ENCODE assay signal across 20 cellular contexts in the genomic region with DNA sequence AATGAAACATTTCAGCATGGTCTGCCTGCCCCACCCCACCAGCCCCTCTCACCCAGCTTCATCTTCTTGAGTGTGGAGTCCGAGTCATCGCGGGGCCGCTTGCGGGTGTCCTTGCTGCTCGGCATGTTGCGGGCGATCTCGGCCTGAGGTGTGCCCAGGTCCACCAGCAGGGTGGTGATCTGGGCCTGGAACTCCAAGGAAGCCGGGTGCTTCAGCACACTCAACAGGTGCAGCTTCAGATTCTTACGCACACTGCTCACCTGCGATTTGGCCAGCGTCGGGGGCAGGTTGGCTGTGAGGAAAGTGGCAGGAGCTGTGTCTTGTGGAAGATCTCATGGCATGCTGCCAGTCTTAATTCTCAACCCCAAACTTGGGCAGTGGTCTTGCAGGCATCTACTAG. TPM values are rescaled to one million over a fixed set of nuclear protein-coding genes. Genes with fewer than 3 reads are reported as not detected.
A peak's percentile ranks its signal among the peaks of the same experiment; 100 is the strongest.
DNase-seq lines count a peak whose midpoint lies in the region; ATAC-seq, FAIRE-seq and TF ChIP-seq lines count a peak whose summit lies in the region.
"Had no signal": no experiment of that assay in that cellular context is flagged by ENCODE, and none has a peak within 500 bp of the region (broad histone marks: within the 10 kb centered on the region; RNA-seq: fewer than 3 reads in every experiment).

No MANE protein-coding gene starts in this region.

- H3K27me3 Mint-ChIP-seq in natural killer cell treated with Interleukin-12 subunit alpha and Interleukin-12 subunit beta and Interleukin-15 and Interleukin-18, amount 100 ng/mL, for 72 hours: no peaks in the 10 kb centered on the region
- H3K27me3 Mint-ChIP-seq in natural killer cell (ENCODE audit: low read depth in 2 of 2): no peaks in the 10 kb centered on the region
- H3K27me3 Mint-ChIP-seq: CD4-positive, CD25-positive, alpha-beta regulatory T cell; CD8-positive, alpha-beta memory T cell had no signal

- peaks cover 4 to 5% of the 10 kb centered on the region in 2 donors for H3K4me1 Mint-ChIP-seq in natural killer cell treated with Interleukin-12 subunit alpha and Interleukin-12 subunit beta and Interleukin-15 and Interleukin-18, amount 100 ng/mL, for 72 hours (ENCODE audit: low read depth in 2 of 2)
- H3K4me1 Mint-ChIP-seq in natural killer cell: peaks cover 0 to 5% of the 10 kb centered on the region in 2 donors

- no peak overlapping the region for H3K27ac Mint-ChIP-seq in natural killer cell treated with Interleukin-12 subunit alpha and Interleukin-12 subunit beta and Interleukin-15 and Interleukin-18, amount 100 ng/mL, for 72 hours
- H3K27ac Mint-ChIP-seq in natural killer cell: no peak overlapping the region
- H3K27ac Mint-ChIP-seq: CD4-positive, CD25-positive, alpha-beta regulatory T cell; CD8-positive, alpha-beta memory T cell had no signal

- DNase-seq in natural killer cell treated with Interleukin-12 subunit alpha and Interleukin-12 subunit beta and Interleukin-15 and Interleukin-18, amount 100 ng/mL, for 72 hours (ENCODE audit: low spot score): peak; percentile 13
- DNase-seq in natural killer cell (no peak), islet precursor cell (peak; percentile 44), posterior vena cava (ENCODE audit: low spot score) (peak; percentile 50), AG08395 (ENCODE audit: low spot score) (no peak), H54 (ENCODE audit: insufficient read length, low spot score) (no peak)
- no peak for DNase-seq in stimulated activated CD4-positive, alpha-beta T cell treated with anti-CD3 and anti-CD28 coated beads, Interleukin-4, amount 100 ng/mL, for 24 hours
- DNase-seq: BE2C; C1 segment of cervical spinal cord; CD4-positive, CD25-positive, alpha-beta regulatory T cell; COR-L47; GM23248; H7 had no signal

- no peak for FAIRE-seq in H54 (lab: Jason Lieb, UNC)
- FAIRE-seq: D721Med, G401.6, GM12891 had no signal

- intact Hi-C loops in natural killer cell (cut with micrococcal nuclease) (no loop called here), posterior vena cava (cut with DNase I) (no loop called here)

- no peaks in the 10 kb centered on the region for H3K9me3 Mint-ChIP-seq in natural killer cell treated with Interleukin-12 subunit alpha and Interleukin-12 subunit beta and Interleukin-15 and Interleukin-18, amount 100 ng/mL, for 72 hours
- no peaks in the 10 kb centered on the region for H3K9me3 Mint-ChIP-seq in natural killer cell

- TF ChIP-seq CTCF in natural killer cell (IDR thresholded peaks at IDR 0.05): no peak

- no peak for TF ChIP-seq POLR2A in H54 (IDR thresholded peaks at IDR 0.05; ENCODE audit: low read depth, low read length)

- ATAC-seq in natural killer cell treated with Interleukin-12 subunit alpha and Interleukin-12 subunit beta and Interleukin-15 and Interleukin-18, amount 100 ng/mL, for 72 hours: no peak
- ATAC-seq in natural killer cell: no peak
- ATAC-seq: HCT116 had no signal

- H3K4me3 Mint-ChIP-seq in natural killer cell treated with Interleukin-12 subunit alpha and Interleukin-12 subunit beta and Interleukin-15 and Interleukin-18, amount 100 ng/mL, for 72 hours: no peak overlapping the region
- H3K4me3 Mint-ChIP-seq in natural killer cell: no peak overlapping the region
- H3K4me3 Mint-ChIP-seq: CD4-positive, CD25-positive, alpha-beta regulatory T cell; CD8-positive, alpha-beta memory T cell had no signal

- peaks cover 16% of the 10 kb centered on the region for H3K36me3 Mint-ChIP-seq in natural killer cell treated with Interleukin-12 subunit alpha and Interleukin-12 subunit beta and Interleukin-15 and Interleukin-18, amount 100 ng/mL, for 72 hours
- H3K36me3 Mint-ChIP-seq in natural killer cell: peaks cover 15% of the 10 kb centered on the region

RNA-seq across cellular contexts. Expression of a gene that starts 20.7 kb away (rescaled TPM):
- 100 to 1,000 TPM; 107 to 217 TPM for total RNA-seq in natural killer cell treated with Interleukin-12 subunit alpha and Interleukin-12 subunit beta and Interleukin-15 and Interleukin-18, amount 100 ng/mL, for 72 hours
- total RNA-seq in natural killer cell: 10 to 100 TPM; 86.4 to 94.8 (median 86.7) TPM
- 10 to 100 TPM; 41.2 to 44.6 TPM for total RNA-seq in posterior vena cava

RNA-seq across cellular contexts. Expression of a gene that starts 21.9 kb away (rescaled TPM):
- total RNA-seq in natural killer cell treated with Interleukin-12 subunit alpha and Interleukin-12 subunit beta and Interleukin-15 and Interleukin-18, amount 100 ng/mL, for 72 hours: under 1 TPM in 1 of 2 donors, not detected in 1; 0.19 TPM
- not detected for total RNA-seq in natural killer cell
- not detected for total RNA-seq in posterior vena cava
- total RNA-seq: A673; CD4-positive, CD25-positive, alpha-beta regulatory T cell; GM23248 had no signal

RNA-seq across cellular contexts. Expression of a gene that starts 27.1 kb away (rescaled TPM):
- total RNA-seq in natural killer cell treated with Interleukin-12 subunit alpha and Interleukin-12 subunit beta and Interleukin-15 and Interleukin-18, amount 100 ng/mL, for 72 hours: under 1 TPM; 0.38 to 0.98 TPM
- total RNA-seq in natural killer cell: under 1 TPM; 0.18 to 0.63 (median 0.31) TPM
- total RNA-seq in posterior vena cava: not detected
- total RNA-seq: GM23248, HT-29 had no signal

RNA-seq across cellular contexts. Expression of a gene that starts 43.7 kb away (rescaled TPM):
- total RNA-seq in natural killer cell treated with Interleukin-12 subunit alpha and Interleukin-12 subunit beta and Interleukin-15 and Interleukin-18, amount 100 ng/mL, for 72 hours: 10 to 100 TPM; 14.5 to 18.2 TPM
- 10 to 100 TPM; 16.1 to 20.3 (median 19.6) TPM for total RNA-seq in natural killer cell
- total RNA-seq in posterior vena cava: 10 to 100 TPM; 14.3 to 14.5 TPM

RNA-seq across cellular contexts. Expression of a gene that starts 49.6 kb away (rescaled TPM):
- 10 to 100 TPM; 51.3 to 76.6 TPM for total RNA-seq in natural killer cell treated with Interleukin-12 subunit alpha and Interleukin-12 subunit beta and Interleukin-15 and Interleukin-18, amount 100 ng/mL, for 72 hours
- 10 to 100 TPM; 66.2 to 82.1 (median 66.3) TPM for total RNA-seq in natural killer cell
- total RNA-seq in posterior vena cava: 10 to 100 TPM; 50.9 to 61.1 TPM

Comparison
In these comparisons a context has a peak if more than half of its experiments do, and no peak if none do; other contexts are left out.
1. DNase-seq: peak in natural killer cell treated with Interleukin-12 subunit alpha and Interleukin-12 subunit beta and Interleukin-15 and Interleukin-18, amount 100 ng/mL, for 72 hours (single experiment), islet precursor cell (single experiment) and posterior vena cava (single experiment); none in natural killer cell (single experiment), stimulated activated CD4-positive, alpha-beta T cell treated with anti-CD3 and anti-CD28 coated beads, Interleukin-4, amount 100 ng/mL, for 24 hours (single experiment), AG08395 (single experiment) and H54 (single experiment).